19 cellular contexts compared by ENCODE assay signal in genomic region chr5:167709625-167710024, GRCh38.
DNase-seq lines count a peak whose midpoint lies in the region; ATAC-seq and TF ChIP-seq lines count a peak whose summit lies in the region.
"Had no signal": no experiment of that assay in that cellular context is flagged by ENCODE, and none has a peak within 500 bp of the region (broad histone marks: within the 10 kb centered on the region; RNA-seq: fewer than 3 reads in every experiment).

No MANE protein-coding gene starts in this region.

- no peak overlapping the region for H2AFZ ChIP-seq in mammary epithelial cell (ENCODE audit: low read depth, low read length)

- H3K4me2 ChIP-seq in mammary epithelial cell (ENCODE audit: insufficient read depth, low read depth, low read length) = no peak overlapping the region

- H3K27me3 ChIP-seq in foreskin keratinocyte = no peaks in the 10 kb centered on the region
- H3K27me3 ChIP-seq in mammary epithelial cell (ENCODE audit: insufficient read depth, low read length) = no peaks in the 10 kb centered on the region
- H3K27me3 ChIP-seq: esophagus muscularis mucosa, left lung had no signal

- DNase-seq in foreskin keratinocyte (no peak), mesenteric fat pad (ENCODE audit: low spot score) (no peak), mammary epithelial cell (no peak), LoVo (ENCODE audit: low spot score) (no peak), GOT3 (lab: John Stamatoyannopoulos, UW) (no peak)
- DNase-seq: activated CD4-positive, alpha-beta T cell treated with anti-CD3 and anti-CD28 coated beads for 1 hour; amniotic stem cell; COR-L47; EL; left lung; NCI-H187 treated with DMSO at 0.1 percent for 48 hours; NCI-H345; right cardiac atrium; stimulated activated naive B cell treated with anti-CD40 and anti-IgM and Interleukin-4, amounts not matched to agents 10 μg/mL and 1 μg/mL and 100 μg/mL, for 72 hours had no signal

- H3K27ac ChIP-seq in foreskin keratinocyte (peak overlapping the region; percentile 34), mammary epithelial cell (ENCODE audit: insufficient read depth, low read depth, low read length) (no peak overlapping the region)
- H3K27ac ChIP-seq: esophagus muscularis mucosa, left lung, RWPE1 had no signal

- H3K4me3 ChIP-seq in mammary epithelial cell (replicated peaks in 1 of 3; ENCODE audit: insufficient read depth in 1 of 3, low read depth in 2 of 3, low read length in 3 of 3) = no peak overlapping the region
- H3K4me3 ChIP-seq: esophagus muscularis mucosa, left lung had no signal

- ATAC-seq in GM18870 (IDR thresholded peaks at IDR 0.05; ENCODE audit: unreplicated experiment) = peak; percentile 70
- ATAC-seq in GM21529 (IDR thresholded peaks at IDR 0.05; ENCODE audit: unreplicated experiment) = peak; percentile 75
- peak; percentile 66 for ATAC-seq in HG03095 (IDR thresholded peaks at IDR 0.05; ENCODE audit: unreplicated experiment)
- ATAC-seq in foreskin keratinocyte = no peak
- ATAC-seq: left lung; right cardiac atrium; stimulated activated naive B cell treated with anti-CD40 and anti-IgM and Interleukin-4, amounts not matched to agents 10 μg/mL and 1 μg/mL and 100 μg/mL, for 72 hours had no signal

- no peaks in the 10 kb centered on the region for H3K79me2 ChIP-seq in mammary epithelial cell (ENCODE audit: insufficient read depth, low read length)

- no peak overlapping the region for H3K9ac ChIP-seq in mammary epithelial cell (ENCODE audit: insufficient read depth, low read length)

- dilution Hi-C loops in mammary epithelial cell (cut with HindIII; ENCODE audit: low sequenced_read_pairs) = loop anchor here (5.0 kb wide), 2 partner anchors 53 to 67 kb away; no protein-coding TSS in a partner anchor

- 100% methylated on average over 4 of the region's 4 CpGs for WGBS in mammary epithelial cell (ENCODE audit: low coverage, missing lambda C conversion rate)

- H3K9me3 ChIP-seq in mammary epithelial cell (replicated peaks; ENCODE audit: insufficient read depth, low read length) = no peaks in the 10 kb centered on the region
- H3K9me3 ChIP-seq: esophagus muscularis mucosa, left lung had no signal

- H3K4me1 ChIP-seq in foreskin keratinocyte (peaks cover 10% of the 10 kb centered on the region), mammary epithelial cell (ENCODE audit: insufficient read depth, low read length) (peaks cover 15% of the 10 kb centered on the region)
- H3K4me1 ChIP-seq: esophagus muscularis mucosa, left lung had no signal

- H3K36me3 ChIP-seq in mammary epithelial cell (ENCODE audit: insufficient read depth, low read length) = no peaks in the 10 kb centered on the region
- H3K36me3 ChIP-seq: esophagus muscularis mucosa, left lung had no signal

- H4K20me1 ChIP-seq in mammary epithelial cell (ENCODE audit: insufficient read depth, low read length) = no peaks in the 10 kb centered on the region

- CTCF ChIA-PET in mammary epithelial cell (lab: Charles Lee; ENCODE audit: low non-redundant PET) = no interaction called here

- intact Hi-C loops in mammary epithelial cell (cut with micrococcal nuclease) = no loop called here

- BruUV-seq in mammary epithelial cell (replicated peaks; lab: Mats Ljungman, UMichigan) = no TSS peak

- in situ Hi-C loops in mammary epithelial cell (cut with MboI; ENCODE audit: low sequenced_read_pairs in 2 of 2) = loop anchor here in 1 of 2 donors (25.0 kb wide), 2 partner anchors 122 to 303 kb away; no protein-coding TSS in a partner anchor

- TF ChIP-seq CTCF in foreskin keratinocyte (conservative IDR thresholded peaks at IDR 0.05) (no peak), mammary epithelial cell (conservative IDR thresholded peaks at IDR 0.05 in 1 of 2, IDR thresholded peaks at IDR 0.05 in 1 of 2; ENCODE audit: extremely low read depth in 1 of 2, insufficient read depth in 1 of 2, low read depth in 1 of 2, low read length in 2 of 2) (no peak)
